ENCODE assay signal across 14 cellular contexts in the genomic region with DNA sequence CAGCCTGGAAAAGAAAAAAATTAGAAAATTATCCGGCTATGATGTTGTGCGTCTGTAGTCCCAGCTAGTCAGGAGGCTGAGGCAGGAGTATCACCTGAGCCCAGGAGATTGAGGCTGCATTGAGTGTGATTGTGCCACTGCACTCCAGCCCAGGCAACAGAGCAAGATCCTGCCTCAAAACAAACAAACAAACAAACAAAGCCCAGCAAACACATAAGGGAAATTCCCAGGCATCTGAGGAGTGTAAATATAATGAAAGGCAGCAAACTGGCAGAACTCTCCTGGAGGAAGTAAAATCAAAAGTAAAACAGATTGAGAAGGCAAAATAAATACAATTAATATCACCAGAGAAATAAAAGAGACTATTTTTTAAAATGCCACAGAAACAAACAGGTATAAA.
DNase-seq lines count a peak whose midpoint lies in the region; ATAC-seq and TF ChIP-seq lines count a peak whose summit lies in the region.
"Had no signal": no experiment of that assay in that cellular context is flagged by ENCODE, and none has a peak within 500 bp of the region (broad histone marks: within the 10 kb centered on the region; RNA-seq: fewer than 3 reads in every experiment).

No MANE protein-coding gene starts in this region.

- no peaks in the 10 kb centered on the region for H3K79me2 ChIP-seq in mesendoderm (ENCODE audit: control insufficient read depth, insufficient read depth, low read length)

- peak overlapping the region; percentile 90 for H2BK120ac ChIP-seq in mesendoderm (ENCODE audit: low read depth, low read length)

- no peak overlapping the region for H2AK5ac ChIP-seq in mesendoderm (ENCODE audit: low read length)

- H3K4me3 ChIP-seq in body of pancreas (no peak overlapping the region), mesendoderm (ENCODE audit: low read length) (no peak overlapping the region)
- H3K4me3 ChIP-seq: BLaER1 had no signal

- no peaks in the 10 kb centered on the region for H3K79me1 ChIP-seq in mesendoderm (ENCODE audit: low read length)

- no peak overlapping the region for H2BK15ac ChIP-seq in mesendoderm (replicated peaks; ENCODE audit: low read depth)

- peak overlapping the region; percentile 70 for H2BK5ac ChIP-seq in mesendoderm (ENCODE audit: low read length)

- WGBS in body of pancreas, 2 donors, result 88 to 93% methylated on average over 2 of the region's 2 CpGs
- no CpG with 5 or more reads among the region's 2 CpGs for WGBS in mesendoderm (ENCODE audit: extremely low coverage, insufficient coverage, low lambda C conversion rate)

- DNase-seq in DMS53 (lab: John Stamatoyannopoulos, UW) (peak; percentile 49), DMS53 treated with DMSO at 0.1 percent for 48 hours (lab: John Stamatoyannopoulos, UW; ENCODE audit: unreplicated experiment) (no peak), body of pancreas (no peak), mesendoderm (peak; percentile 11), NCI-H1417 treated with DMSO at 0.1 percent for 48 hours (lab: John Stamatoyannopoulos, UW) (no peak)
- no peak for DNase-seq in activated naive CD4-positive, alpha-beta T cell (lab: John Stamatoyannopoulos, UW)
- no peak for DNase-seq in stimulated activated naive CD4-positive, alpha-beta T cell treated with Interleukin-2 at 50 U/mL for 16 hours (lab: John Stamatoyannopoulos, UW)
- DNase-seq: AML-193, DND-41, GDM1 had no signal

- no peak for TF ChIP-seq POLR2A in body of pancreas (IDR thresholded peaks at IDR 0.05)

- ATAC-seq in body of pancreas, result no peak
- no peak for ATAC-seq in GM21528 (IDR thresholded peaks at IDR 0.05; ENCODE audit: low FRiP score, unreplicated experiment)
- ATAC-seq: HepG2 had no signal

- intact Hi-C loops in body of pancreas (cut with DNase I), result no loop called here

- H4K5ac ChIP-seq in mesendoderm (ENCODE audit: low read length), result no peak overlapping the region

- H3K36me3 ChIP-seq in body of pancreas (replicated peaks in 1 of 2; ENCODE audit: insufficient read depth in 1 of 2, low read depth in 2 of 2), result no peaks in the 10 kb centered on the region
- no peaks in the 10 kb centered on the region for H3K36me3 ChIP-seq in mesendoderm (ENCODE audit: control insufficient read depth, insufficient read depth, low read length)
- H3K36me3 ChIP-seq: BLaER1 had no signal

- peak overlapping the region; percentile 55 for H3K18ac ChIP-seq in mesendoderm (ENCODE audit: low read length)

- H4K8ac ChIP-seq in mesendoderm (ENCODE audit: low read depth, low read length), result no peak overlapping the region

- H3K9me3 ChIP-seq in body of pancreas, result no peaks in the 10 kb centered on the region

- peak overlapping the region; percentile 53 for H3K23ac ChIP-seq in mesendoderm (ENCODE audit: low read length)

- H3K9ac ChIP-seq in mesendoderm (ENCODE audit: low read length), result peak overlapping the region; percentile 22
- H3K9ac ChIP-seq: BLaER1 had no signal

- H3K27ac ChIP-seq in body of pancreas (peak overlapping the region in 3 of 4 donors; percentile 55 to 70 (median 63)), mesendoderm (ENCODE audit: low read depth, low read length) (no peak overlapping the region)
- H3K27ac ChIP-seq: 22Rv1, BLaER1 had no signal

- peaks cover 30% of the 10 kb centered on the region for H3K4me1 ChIP-seq in body of pancreas
- H3K4me1 ChIP-seq in mesendoderm (ENCODE audit: control insufficient read depth, low read depth, low read length), result peaks cover 15% of the 10 kb centered on the region
- H3K4me1 ChIP-seq: BLaER1 had no signal

- H3K27me3 ChIP-seq in body of pancreas (no peaks in the 10 kb centered on the region), mesendoderm (ENCODE audit: insufficient read depth, low read length, poor library complexity) (no peaks in the 10 kb centered on the region)
- H3K27me3 ChIP-seq: BLaER1 had no signal

- peak overlapping the region; percentile 70 for H3K4ac ChIP-seq in mesendoderm (ENCODE audit: low read depth, low read length)

- H3K56ac ChIP-seq in mesendoderm (ENCODE audit: low read length), result no peak overlapping the region

- no peak overlapping the region for H3K4me2 ChIP-seq in mesendoderm (ENCODE audit: low read length)
- H3K4me2 ChIP-seq: BLaER1 had no signal

- TF ChIP-seq CTCF in body of pancreas (IDR thresholded peaks at IDR 0.05), result no peak

Comparison
In these comparisons a context has a peak if more than half of its experiments do, and no peak if none do; other contexts are left out.
1. DNase-seq: peak in DMS53 (single experiment) and mesendoderm (single experiment); none in DMS53 treated with DMSO at 0.1 percent for 48 hours (single experiment), body of pancreas (0 of 4), NCI-H1417 treated with DMSO at 0.1 percent for 48 hours (single experiment), activated naive CD4-positive, alpha-beta T cell (0 of 4) and stimulated activated naive CD4-positive, alpha-beta T cell treated with Interleukin-2 at 50 U/mL for 16 hours (single experiment).